In the genomic region with DNA sequence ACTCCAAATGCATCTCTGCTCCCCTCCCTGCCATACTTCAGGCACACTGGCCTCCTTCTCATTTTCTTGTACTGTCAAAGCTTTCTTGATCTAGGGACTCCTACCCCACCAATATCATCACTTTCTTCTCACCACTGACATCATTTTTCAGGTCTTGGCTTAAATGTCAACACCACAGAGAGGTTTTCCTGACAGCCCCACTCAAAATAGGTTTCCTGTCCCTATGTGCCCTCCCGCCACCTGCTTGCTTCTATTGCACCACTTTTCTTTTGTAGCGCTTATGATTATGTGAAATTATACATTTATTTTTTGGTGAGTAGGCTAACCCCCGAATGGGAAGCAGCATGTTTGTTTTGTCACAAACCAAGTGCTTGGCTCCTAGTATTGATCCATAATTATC, we compare ENCODE assay signal across 15 cellular contexts.
DNase-seq lines count a peak whose midpoint lies in the region; ATAC-seq and TF ChIP-seq lines count a peak whose summit lies in the region.
"Had no signal": no experiment of that assay in that cellular context is flagged by ENCODE, and none has a peak within 500 bp of the region (broad histone marks: within the 10 kb centered on the region; RNA-seq: fewer than 3 reads in every experiment).

No MANE protein-coding gene starts in this region.

- no peak overlapping the region for H3K4me3 ChIP-seq in naive thymus-derived CD4-positive, alpha-beta T cell (ENCODE audit: low read length)

- no peaks in the 10 kb centered on the region for H3K4me1 Mint-ChIP-seq in neural crest cell
- H3K4me1 Mint-ChIP-seq in naive thymus-derived CD4-positive, alpha-beta T cell, result no peaks in the 10 kb centered on the region
- H3K4me1 Mint-ChIP-seq: T-helper 17 cell had no signal

- DNase-seq in DMS153 (lab: John Stamatoyannopoulos, UW), result peak; percentile 55
- peak; percentile 43 for DNase-seq in NCI-H1436 treated with DMSO at 0.1 percent for 48 hours (lab: John Stamatoyannopoulos, UW)
- DNase-seq in NCI-H748 (lab: John Stamatoyannopoulos, UW; ENCODE audit: unreplicated experiment), result peak; percentile 90
- no peak for DNase-seq in neural crest cell (ENCODE audit: low read depth, low spot score)
- no peak for DNase-seq in AG08396 (ENCODE audit: low spot score)
- DNase-seq in stimulated activated naive CD4-positive, alpha-beta T cell (lab: John Stamatoyannopoulos, UW), result no peak
- DNase-seq in naive thymus-derived CD4-positive, alpha-beta T cell, result no peak
- no peak for DNase-seq in inferior parietal cortex (ENCODE audit: extremely low spot score)
- DNase-seq: AML-193; DMS79; H7; NCI-H1930; NK-92 treated with Interleukin-12 subunit alpha and Interleukin-12 subunit beta, amount 100 ng/mL, for 24 hours; SIG-M5; T-helper 17 cell had no signal

- H3K27ac ChIP-seq in naive thymus-derived CD4-positive, alpha-beta T cell (ENCODE audit: low read depth, low read length), result no peak overlapping the region

- H3K27me3 Mint-ChIP-seq in neural crest cell (ENCODE audit: low read depth), result no peaks in the 10 kb centered on the region
- peaks cover 4 to 38% (median 11%) of the 10 kb centered on the region in 5 donors for H3K27me3 Mint-ChIP-seq in naive thymus-derived CD4-positive, alpha-beta T cell

- TF ChIP-seq CTCF in neural crest cell (conservative IDR thresholded peaks at IDR 0.05), result no peak

- H3K9me3 Mint-ChIP-seq in neural crest cell, result no peaks in the 10 kb centered on the region
- peaks cover 0 to 3% (median 0%) of the 10 kb centered on the region in 11 donors for H3K9me3 Mint-ChIP-seq in naive thymus-derived CD4-positive, alpha-beta T cell

- H3K9me3 ChIP-seq in naive thymus-derived CD4-positive, alpha-beta T cell (ENCODE audit: control insufficient read depth in 2 of 3, low read length in 3 of 3), result no peaks in the 10 kb centered on the region

- CTCF ChIA-PET in naive thymus-derived CD4-positive, alpha-beta T cell (lab: Charles Lee), result no interaction called here

- no peaks in the 10 kb centered on the region for H3K27me3 ChIP-seq in naive thymus-derived CD4-positive, alpha-beta T cell (ENCODE audit: control insufficient read depth in 2 of 2, insufficient read depth in 2 of 2, low read length in 2 of 2)

- peak overlapping the region; percentile 2 for H3K27ac Mint-ChIP-seq in neural crest cell (ENCODE audit: unreplicated experiment)
- no peak overlapping the region for H3K27ac Mint-ChIP-seq in naive thymus-derived CD4-positive, alpha-beta T cell
- H3K27ac Mint-ChIP-seq: T-helper 17 cell had no signal

- intact Hi-C loops in naive thymus-derived CD4-positive, alpha-beta T cell (cut with micrococcal nuclease), result no loop called here

- POLR2A ChIA-PET in naive thymus-derived CD4-positive, alpha-beta T cell (lab: Charles Lee), result no interaction called here

- no peaks in the 10 kb centered on the region for H3K36me3 Mint-ChIP-seq in neural crest cell (ENCODE audit: low read depth)
- no peaks in the 10 kb centered on the region for H3K36me3 Mint-ChIP-seq in naive thymus-derived CD4-positive, alpha-beta T cell

- H3K4me3 Mint-ChIP-seq in neural crest cell, result no peak overlapping the region
- no peak overlapping the region for H3K4me3 Mint-ChIP-seq in naive thymus-derived CD4-positive, alpha-beta T cell
- H3K4me3 Mint-ChIP-seq: T-helper 17 cell had no signal

- no peaks in the 10 kb centered on the region for H3K36me3 ChIP-seq in naive thymus-derived CD4-positive, alpha-beta T cell (ENCODE audit: control insufficient read depth in 2 of 3, insufficient read depth in 3 of 3, low read length in 3 of 3)

- H3K4me1 ChIP-seq in naive thymus-derived CD4-positive, alpha-beta T cell (ENCODE audit: control insufficient read depth in 2 of 2, insufficient read depth in 2 of 2, low read length in 2 of 2), result no peaks in the 10 kb centered on the region

- ATAC-seq in naive thymus-derived CD4-positive, alpha-beta T cell, result no peak
- ATAC-seq: T-helper 17 cell had no signal

Comparison
In these comparisons a context has a peak if more than half of its experiments do, and no peak if none do; other contexts are left out.
1. DNase-seq: peak in DMS153 (single experiment), NCI-H1436 treated with DMSO at 0.1 percent for 48 hours (single experiment) and NCI-H748 (single experiment); none in neural crest cell (single experiment), AG08396 (single experiment), stimulated activated naive CD4-positive, alpha-beta T cell (0 of 6), naive thymus-derived CD4-positive, alpha-beta T cell (0 of 9) and inferior parietal cortex (single experiment).